Comparison of ENCODE assay signal across 8 cellular contexts in genomic region chr7:28958235-28958945, GRCh38. TPM values are rescaled to one million over a fixed set of nuclear protein-coding genes. Genes with fewer than 3 reads are reported as not detected.
DNase-seq lines count a peak whose midpoint lies in the region; ATAC-seq and TF ChIP-seq lines count a peak whose summit lies in the region.

A gene with protein sequence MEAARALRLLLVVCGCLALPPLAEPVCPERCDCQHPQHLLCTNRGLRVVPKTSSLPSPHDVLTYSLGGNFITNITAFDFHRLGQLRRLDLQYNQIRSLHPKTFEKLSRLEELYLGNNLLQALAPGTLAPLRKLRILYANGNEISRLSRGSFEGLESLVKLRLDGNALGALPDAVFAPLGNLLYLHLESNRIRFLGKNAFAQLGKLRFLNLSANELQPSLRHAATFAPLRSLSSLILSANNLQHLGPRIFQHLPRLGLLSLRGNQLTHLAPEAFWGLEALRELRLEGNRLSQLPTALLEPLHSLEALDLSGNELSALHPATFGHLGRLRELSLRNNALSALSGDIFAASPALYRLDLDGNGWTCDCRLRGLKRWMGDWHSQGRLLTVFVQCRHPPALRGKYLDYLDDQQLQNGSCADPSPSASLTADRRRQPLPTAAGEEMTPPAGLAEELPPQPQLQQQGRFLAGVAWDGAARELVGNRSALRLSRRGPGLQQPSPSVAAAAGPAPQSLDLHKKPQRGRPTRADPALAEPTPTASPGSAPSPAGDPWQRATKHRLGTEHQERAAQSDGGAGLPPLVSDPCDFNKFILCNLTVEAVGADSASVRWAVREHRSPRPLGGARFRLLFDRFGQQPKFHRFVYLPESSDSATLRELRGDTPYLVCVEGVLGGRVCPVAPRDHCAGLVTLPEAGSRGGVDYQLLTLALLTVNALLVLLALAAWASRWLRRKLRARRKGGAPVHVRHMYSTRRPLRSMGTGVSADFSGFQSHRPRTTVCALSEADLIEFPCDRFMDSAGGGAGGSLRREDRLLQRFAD (minus strand): TSS chr7:28958330. CDS start chr7:28958046, 284 bp downstream.

- POLR2A ChIA-PET in activated CD8-positive, alpha-beta T cell treated with anti-CD3 and anti-CD28 coated beads, Interleukin-2, amount 10 ng/mL, durations not matched to agents 7 days and 5 days (lab: Charles Lee), result no interaction called here

- H3K4me1 Mint-ChIP-seq in activated CD8-positive, alpha-beta T cell treated with anti-CD3 and anti-CD28 coated beads, Interleukin-2, amount 10 ng/mL, durations not matched to agents 7 days and 5 days (ENCODE audit: low read depth), result peaks cover 18% of the 10 kb centered on the region
- H3K4me1 Mint-ChIP-seq in nephron, result peaks cover 49% of the 10 kb centered on the region

- DNase-seq in activated CD8-positive, alpha-beta memory T cell treated with anti-CD3 and anti-CD28 coated beads for 24 hours, result peak; percentile 61
- DNase-seq in activated CD8-positive, alpha-beta memory T cell treated with anti-CD3 and anti-CD28 coated beads, Interleukin-2, amount 50 U/mL, for 48 hours, result no peak
- no peak for DNase-seq in activated CD8-positive, alpha-beta T cell treated with anti-CD3 and anti-CD28 coated beads, Interleukin-2, amount 10 ng/mL, durations not matched to agents 7 days and 5 days
- DNase-seq in globus pallidus (ENCODE audit: low spot score) (peak; percentile 75), SHP77 treated with DMSO at 0.1 percent for 48 hours (lab: John Stamatoyannopoulos, UW) (no peak), NCI-H1930 (lab: John Stamatoyannopoulos, UW) (no peak)

- ATAC-seq in activated CD8-positive, alpha-beta T cell treated with anti-CD3 and anti-CD28 coated beads, Interleukin-2, amount 10 ng/mL, durations not matched to agents 7 days and 5 days, result no peak
- no peak for ATAC-seq in HG03039 (IDR thresholded peaks at IDR 0.05; ENCODE audit: unreplicated experiment)

- no peaks in the 10 kb centered on the region for H3K9me3 Mint-ChIP-seq in activated CD8-positive, alpha-beta T cell treated with anti-CD3 and anti-CD28 coated beads, Interleukin-2, amount 10 ng/mL, durations not matched to agents 7 days and 5 days (ENCODE audit: insufficient read depth)
- no peaks in the 10 kb centered on the region for H3K9me3 Mint-ChIP-seq in nephron

- H3K36me3 Mint-ChIP-seq in activated CD8-positive, alpha-beta T cell treated with anti-CD3 and anti-CD28 coated beads, Interleukin-2, amount 10 ng/mL, durations not matched to agents 7 days and 5 days (ENCODE audit: low read depth), result peaks cover 6% of the 10 kb centered on the region
- H3K36me3 Mint-ChIP-seq in nephron (ENCODE audit: low read depth), result peaks cover 4% of the 10 kb centered on the region

- peaks cover 60% of the 10 kb centered on the region for H3K27me3 Mint-ChIP-seq in activated CD8-positive, alpha-beta T cell treated with anti-CD3 and anti-CD28 coated beads, Interleukin-2, amount 10 ng/mL, durations not matched to agents 7 days and 5 days (ENCODE audit: low read depth)
- peaks cover 7% of the 10 kb centered on the region for H3K27me3 Mint-ChIP-seq in nephron (ENCODE audit: low read depth)

- TF ChIP-seq CTCF in nephron (IDR thresholded peaks at IDR 0.05; ENCODE audit: unreplicated experiment in 3 of 3), result no peak

- H3K4me3 Mint-ChIP-seq in activated CD8-positive, alpha-beta T cell treated with anti-CD3 and anti-CD28 coated beads, Interleukin-2, amount 10 ng/mL, durations not matched to agents 7 days and 5 days, result peak within 1 kb of the TSS; percentile 22
- peak within 1 kb of the TSS; percentile 93 to 96 (median 94) for H3K4me3 Mint-ChIP-seq in nephron

- no peak within 1 kb of the TSS for H3K27ac Mint-ChIP-seq in activated CD8-positive, alpha-beta T cell treated with anti-CD3 and anti-CD28 coated beads, Interleukin-2, amount 10 ng/mL, durations not matched to agents 7 days and 5 days
- peak within 1 kb of the TSS; percentile 94 to 99 (median 97) for H3K27ac Mint-ChIP-seq in nephron

- CTCF ChIA-PET in activated CD8-positive, alpha-beta T cell treated with anti-CD3 and anti-CD28 coated beads, Interleukin-2, amount 10 ng/mL, durations not matched to agents 7 days and 5 days (lab: Charles Lee), result interaction anchor here (1.3 to 2.7 kb wide), 4 partner anchors 32 to 148 kb away, joined by 3 to 22 read pairs (median 14); no protein-coding TSS in a partner anchor

RNA-seq across cellular contexts. Expression of the gene that starts here (rescaled TPM):
- not detected for total RNA-seq in activated CD8-positive, alpha-beta T cell treated with anti-CD3 and anti-CD28 coated beads, Interleukin-2, amount 10 ng/mL, durations not matched to agents 7 days and 5 days

Comparison
In these comparisons a context has a peak if more than half of its experiments do, and no peak if none do; other contexts are left out.
1. DNase-seq: peak in activated CD8-positive, alpha-beta memory T cell treated with anti-CD3 and anti-CD28 coated beads for 24 hours (single experiment) and globus pallidus (single experiment); none in activated CD8-positive, alpha-beta memory T cell treated with anti-CD3 and anti-CD28 coated beads, Interleukin-2, amount 50 U/mL, for 48 hours (single experiment), activated CD8-positive, alpha-beta T cell treated with anti-CD3 and anti-CD28 coated beads, Interleukin-2, amount 10 ng/mL, durations not matched to agents 7 days and 5 days (single experiment), SHP77 treated with DMSO at 0.1 percent for 48 hours (single experiment) and NCI-H1930 (0 of 2).